ENCODE assay signal across 1 cellular context in the genomic region with DNA sequence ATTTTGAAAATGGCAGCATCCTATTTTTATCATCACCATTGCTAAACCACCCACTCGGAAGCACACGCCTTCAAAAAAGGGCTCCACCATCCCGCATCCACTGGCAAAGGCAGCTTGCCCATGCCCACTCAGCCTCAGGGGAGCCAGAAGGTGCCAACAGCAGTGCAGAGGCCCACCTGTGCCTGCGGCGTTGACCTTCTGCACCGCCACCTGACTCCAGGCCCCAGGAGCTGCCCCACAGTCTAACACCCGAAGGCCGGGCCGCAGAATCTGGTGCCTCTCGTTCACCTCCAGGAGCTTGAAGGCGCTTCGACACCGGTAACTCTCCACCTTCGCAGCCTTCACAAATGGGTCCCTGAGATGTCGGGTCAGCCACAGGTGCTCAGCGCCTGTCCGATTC.
TF ChIP-seq lines count a peak whose summit lies in the region.

No MANE protein-coding gene starts in this region.

TF ChIP-seq in GM12878, 131 proteins besides CTCF, POLR2A, EP300 and RAD21:
- TF ChIP-seq, protein P1, sequence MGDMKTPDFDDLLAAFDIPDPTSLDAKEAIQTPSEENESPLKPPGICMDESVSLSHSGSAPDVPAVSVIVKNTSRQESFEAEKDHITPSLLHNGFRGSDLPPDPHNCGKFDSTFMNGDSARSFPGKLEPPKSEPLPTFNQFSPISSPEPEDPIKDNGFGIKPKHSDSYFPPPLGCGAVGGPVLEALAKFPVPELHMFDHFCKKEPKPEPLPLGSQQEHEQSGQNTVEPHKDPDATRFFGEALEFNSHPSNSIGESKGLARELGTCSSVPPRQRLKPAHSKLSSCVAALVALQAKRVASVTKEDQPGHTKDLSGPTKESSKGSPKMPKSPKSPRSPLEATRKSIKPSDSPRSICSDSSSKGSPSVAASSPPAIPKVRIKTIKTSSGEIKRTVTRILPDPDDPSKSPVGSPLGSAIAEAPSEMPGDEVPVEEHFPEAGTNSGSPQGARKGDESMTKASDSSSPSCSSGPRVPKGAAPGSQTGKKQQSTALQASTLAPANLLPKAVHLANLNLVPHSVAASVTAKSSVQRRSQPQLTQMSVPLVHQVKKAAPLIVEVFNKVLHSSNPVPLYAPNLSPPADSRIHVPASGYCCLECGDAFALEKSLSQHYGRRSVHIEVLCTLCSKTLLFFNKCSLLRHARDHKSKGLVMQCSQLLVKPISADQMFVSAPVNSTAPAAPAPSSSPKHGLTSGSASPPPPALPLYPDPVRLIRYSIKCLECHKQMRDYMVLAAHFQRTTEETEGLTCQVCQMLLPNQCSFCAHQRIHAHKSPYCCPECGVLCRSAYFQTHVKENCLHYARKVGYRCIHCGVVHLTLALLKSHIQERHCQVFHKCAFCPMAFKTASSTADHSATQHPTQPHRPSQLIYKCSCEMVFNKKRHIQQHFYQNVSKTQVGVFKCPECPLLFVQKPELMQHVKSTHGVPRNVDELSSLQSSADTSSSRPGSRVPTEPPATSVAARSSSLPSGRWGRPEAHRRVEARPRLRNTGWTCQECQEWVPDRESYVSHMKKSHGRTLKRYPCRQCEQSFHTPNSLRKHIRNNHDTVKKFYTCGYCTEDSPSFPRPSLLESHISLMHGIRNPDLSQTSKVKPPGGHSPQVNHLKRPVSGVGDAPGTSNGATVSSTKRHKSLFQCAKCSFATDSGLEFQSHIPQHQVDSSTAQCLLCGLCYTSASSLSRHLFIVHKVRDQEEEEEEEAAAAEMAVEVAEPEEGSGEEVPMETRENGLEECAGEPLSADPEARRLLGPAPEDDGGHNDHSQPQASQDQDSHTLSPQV (IDR thresholded peaks at IDR 0.05), result no peak
- TF ChIP-seq HCFC1 (IDR thresholded peaks at IDR 0.05; ENCODE audit: low read length), result no peak
- TF ChIP-seq HDGF (IDR thresholded peaks at IDR 0.05), result no peak
- no peak for TF ChIP-seq POLR2AphosphoS2 (IDR thresholded peaks at IDR 0.05; ENCODE audit: low read depth, low read length)
- no peak for TF ChIP-seq TAF1 (IDR thresholded peaks at IDR 0.05; ENCODE audit: borderline replicate concordance, low read depth, low read length)
- no peak for TF ChIP-seq CREM (IDR thresholded peaks at IDR 0.05; ENCODE audit: low read depth)
- TF ChIP-seq, protein P2, sequence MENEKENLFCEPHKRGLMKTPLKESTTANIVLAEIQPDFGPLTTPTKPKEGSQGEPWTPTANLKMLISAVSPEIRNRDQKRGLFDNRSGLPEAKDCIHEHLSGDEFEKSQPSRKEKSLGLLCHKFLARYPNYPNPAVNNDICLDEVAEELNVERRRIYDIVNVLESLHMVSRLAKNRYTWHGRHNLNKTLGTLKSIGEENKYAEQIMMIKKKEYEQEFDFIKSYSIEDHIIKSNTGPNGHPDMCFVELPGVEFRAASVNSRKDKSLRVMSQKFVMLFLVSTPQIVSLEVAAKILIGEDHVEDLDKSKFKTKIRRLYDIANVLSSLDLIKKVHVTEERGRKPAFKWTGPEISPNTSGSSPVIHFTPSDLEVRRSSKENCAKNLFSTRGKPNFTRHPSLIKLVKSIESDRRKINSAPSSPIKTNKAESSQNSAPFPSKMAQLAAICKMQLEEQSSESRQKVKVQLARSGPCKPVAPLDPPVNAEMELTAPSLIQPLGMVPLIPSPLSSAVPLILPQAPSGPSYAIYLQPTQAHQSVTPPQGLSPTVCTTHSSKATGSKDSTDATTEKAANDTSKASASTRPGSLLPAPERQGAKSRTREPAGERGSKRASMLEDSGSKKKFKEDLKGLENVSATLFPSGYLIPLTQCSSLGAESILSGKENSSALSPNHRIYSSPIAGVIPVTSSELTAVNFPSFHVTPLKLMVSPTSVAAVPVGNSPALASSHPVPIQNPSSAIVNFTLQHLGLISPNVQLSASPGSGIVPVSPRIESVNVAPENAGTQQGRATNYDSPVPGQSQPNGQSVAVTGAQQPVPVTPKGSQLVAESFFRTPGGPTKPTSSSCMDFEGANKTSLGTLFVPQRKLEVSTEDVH (IDR thresholded peaks at IDR 0.05; ENCODE audit: low read depth, partially characterized antibody), result no peak
- no peak for TF ChIP-seq CHD2 (IDR thresholded peaks at IDR 0.05; ENCODE audit: borderline replicate concordance, low read depth, low read length)
- no peak for TF ChIP-seq SIX5 (IDR thresholded peaks at IDR 0.05; ENCODE audit: low read depth, low read length, severe bottlenecking)
- TF ChIP-seq IKZF2 (IDR thresholded peaks at IDR 0.05), result no peak
- TF ChIP-seq, protein P3, sequence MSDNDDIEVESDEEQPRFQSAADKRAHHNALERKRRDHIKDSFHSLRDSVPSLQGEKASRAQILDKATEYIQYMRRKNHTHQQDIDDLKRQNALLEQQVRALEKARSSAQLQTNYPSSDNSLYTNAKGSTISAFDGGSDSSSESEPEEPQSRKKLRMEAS (IDR thresholded peaks at IDR 0.05; ENCODE audit: low read depth, low read length), result no peak
- TF ChIP-seq BMI1 (IDR thresholded peaks at IDR 0.05; ENCODE audit: borderline replicate concordance), result no peak
- TF ChIP-seq ETV6 (conservative IDR thresholded peaks at IDR 0.05 in 1 of 2, IDR thresholded peaks at IDR 0.05 in 1 of 2; ENCODE audit: borderline replicate concordance in 1 of 2, low read depth in 1 of 2), result no peak
- no peak for TF ChIP-seq SIN3A (IDR thresholded peaks at IDR 0.05; ENCODE audit: low read depth, low read length)
- TF ChIP-seq MYB (IDR thresholded peaks at IDR 0.05; ENCODE audit: borderline replicate concordance, low read depth, low read length), result no peak
- TF ChIP-seq, protein P4, sequence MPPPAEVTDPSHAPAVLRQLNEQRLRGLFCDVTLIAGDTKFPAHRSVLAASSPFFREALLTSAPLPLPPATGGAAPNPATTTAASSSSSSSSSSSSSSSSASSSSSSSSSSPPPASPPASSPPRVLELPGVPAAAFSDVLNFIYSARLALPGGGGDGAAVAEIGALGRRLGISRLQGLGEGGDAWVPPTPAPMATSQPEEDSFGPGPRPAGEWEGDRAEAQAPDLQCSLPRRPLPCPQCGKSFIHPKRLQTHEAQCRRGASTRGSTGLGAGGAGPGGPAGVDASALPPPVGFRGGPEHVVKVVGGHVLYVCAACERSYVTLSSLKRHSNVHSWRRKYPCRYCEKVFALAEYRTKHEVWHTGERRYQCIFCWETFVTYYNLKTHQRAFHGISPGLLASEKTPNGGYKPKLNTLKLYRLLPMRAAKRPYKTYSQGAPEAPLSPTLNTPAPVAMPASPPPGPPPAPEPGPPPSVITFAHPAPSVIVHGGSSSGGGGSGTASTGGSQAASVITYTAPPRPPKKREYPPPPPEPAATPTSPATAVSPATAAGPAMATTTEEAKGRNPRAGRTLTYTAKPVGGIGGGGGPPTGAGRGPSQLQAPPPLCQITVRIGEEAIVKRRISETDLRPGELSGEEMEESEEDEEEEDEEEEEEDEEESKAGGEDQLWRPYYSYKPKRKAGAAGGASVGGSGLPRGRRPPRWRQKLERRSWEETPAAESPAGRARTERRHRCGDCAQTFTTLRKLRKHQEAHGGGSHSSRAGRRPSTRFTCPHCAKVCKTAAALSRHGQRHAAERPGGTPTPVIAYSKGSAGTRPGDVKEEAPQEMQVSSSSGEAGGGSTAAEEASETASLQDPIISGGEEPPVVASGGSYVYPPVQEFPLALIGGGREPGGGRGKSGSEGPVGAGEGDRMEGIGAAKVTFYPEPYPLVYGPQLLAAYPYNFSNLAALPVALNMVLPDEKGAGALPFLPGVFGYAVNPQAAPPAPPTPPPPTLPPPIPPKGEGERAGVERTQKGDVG (CRISPR knock-in tag; IDR thresholded peaks at IDR 0.05), result no peak
- no peak for TF ChIP-seq CBFB (IDR thresholded peaks at IDR 0.05; ENCODE audit: low read depth)
- TF ChIP-seq ZSCAN29 (IDR thresholded peaks at IDR 0.05), result no peak
TF ChIP-seq in GM12878: peak in this region for 0.
